ENCODE assay signal across 20 cellular contexts in the genomic region with DNA sequence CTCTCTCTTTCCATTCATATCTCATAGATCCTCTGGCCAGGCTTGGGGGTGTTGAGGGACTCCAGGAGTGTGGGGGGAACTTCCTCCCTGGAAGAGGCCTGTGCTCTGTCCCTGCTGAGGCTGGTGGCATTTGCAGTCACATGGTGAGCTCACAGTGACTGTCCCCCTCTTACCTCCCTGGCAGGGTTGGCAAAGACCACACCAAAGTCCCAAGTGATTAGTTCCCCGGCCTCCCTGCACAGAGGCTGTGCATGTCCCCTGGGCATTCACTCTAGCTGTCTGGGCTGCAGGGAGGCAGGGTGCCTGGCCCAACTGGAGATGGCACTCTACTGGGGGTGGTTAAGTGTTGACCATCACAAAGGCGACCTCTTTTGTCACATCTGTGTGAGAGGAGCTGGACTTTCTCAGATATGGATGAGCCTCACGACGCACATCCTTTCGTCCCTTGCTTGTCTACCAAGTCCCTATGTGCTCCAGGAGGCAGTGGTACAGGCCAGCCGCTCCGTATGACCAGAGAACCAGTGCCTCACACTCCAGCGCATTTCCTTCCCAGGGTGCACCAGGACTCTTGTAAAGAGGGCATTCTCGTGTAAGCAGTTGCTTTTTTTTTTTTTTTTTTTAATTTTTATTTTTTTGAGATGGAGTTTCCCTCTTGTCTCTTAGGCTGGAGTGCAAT. TPM values are rescaled to one million over a fixed set of nuclear protein-coding genes. Genes with fewer than 3 reads are reported as not detected.
DNase-seq lines count a peak whose midpoint lies in the region; ATAC-seq lines count a peak whose summit lies in the region.
"Had no signal": no experiment of that assay in that cellular context is flagged by ENCODE, and none has a peak within 500 bp of the region (broad histone marks: within the 10 kb centered on the region; RNA-seq: fewer than 3 reads in every experiment).

No MANE protein-coding gene starts in this region.

- DNase-seq in CD4-positive, CD25-positive, alpha-beta regulatory T cell, result no peak
- DNase-seq in left ventricle myocardium superior (no peak), NCI-H82 treated with DMSO at 0.1 percent for 48 hours (lab: John Stamatoyannopoulos, UW; ENCODE audit: unreplicated experiment) (no peak), NCI-H1694 (lab: John Stamatoyannopoulos, UW) (no peak), NCI-H2029 treated with DMSO at 0.1 percent for 48 hours (lab: John Stamatoyannopoulos, UW) (no peak)
- no peak for DNase-seq in stimulated activated naive B cell treated with anti-CD40 and anti-IgM and Interleukin-4, amounts not matched to agents 10 μg/mL and 1 μg/mL and 100 μg/mL, for 72 hours
- DNase-seq: CD4-positive, alpha-beta memory T cell; DND-41; GDM1; GOT3; HFFc6; MM.1S; NCI-H1930; NCI-H2171 treated with DMSO at 0.1 percent for 48 hours; NCI-H82; SIG-M5 had no signal

- peaks cover 4 to 71% (median 24%) of the 10 kb centered on the region in 4 donors for H3K4me1 Mint-ChIP-seq in CD4-positive, CD25-positive, alpha-beta regulatory T cell
- H3K4me1 Mint-ChIP-seq in stimulated activated naive B cell treated with anti-CD40 and anti-IgM and Interleukin-4, amounts not matched to agents 10 μg/mL and 1 μg/mL and 100 μg/mL, for 72 hours, result peaks cover 54 to 73% of the 10 kb centered on the region in 2 donors

- intact Hi-C loops in left ventricle myocardium superior (cut with micrococcal nuclease), result no loop called here

- no peak overlapping the region for H3K4me3 ChIP-seq in CD4-positive, CD25-positive, alpha-beta regulatory T cell (ENCODE audit: low read depth, low read length)
- H3K4me3 ChIP-seq: A549 had no signal

- ATAC-seq in CD4-positive, CD25-positive, alpha-beta regulatory T cell (ENCODE audit: low read depth in 2 of 2), result no peak
- ATAC-seq in left ventricle myocardium superior, result peak; percentile 57
- peak; percentile 41 to 56 for ATAC-seq in stimulated activated naive B cell treated with anti-CD40 and anti-IgM and Interleukin-4, amounts not matched to agents 10 μg/mL and 1 μg/mL and 100 μg/mL, for 72 hours (replicated peaks)
- ATAC-seq: A549, Panc1 had no signal

- H3K27ac ChIP-seq in CD4-positive, CD25-positive, alpha-beta regulatory T cell (ENCODE audit: insufficient read depth, low read length, poor library complexity, severe bottlenecking), result no peak overlapping the region
- H3K27ac ChIP-seq in angular gyrus (ENCODE audit: low read depth, low read length), result peak overlapping the region; percentile 49
- H3K27ac ChIP-seq: A549, KMS-11 had no signal

- no peaks in the 10 kb centered on the region for H3K27me3 ChIP-seq in CD4-positive, CD25-positive, alpha-beta regulatory T cell (ENCODE audit: control insufficient read depth, insufficient read depth, low read length)

- H3K4me3 Mint-ChIP-seq in CD4-positive, CD25-positive, alpha-beta regulatory T cell, result peak overlapping the region in 1 of 4 donors; percentile 44
- no peak overlapping the region for H3K4me3 Mint-ChIP-seq in stimulated activated naive B cell treated with anti-CD40 and anti-IgM and Interleukin-4, amounts not matched to agents 10 μg/mL and 1 μg/mL and 100 μg/mL, for 72 hours
- H3K4me3 Mint-ChIP-seq: HFFc6 had no signal

- H3K36me3 Mint-ChIP-seq in CD4-positive, CD25-positive, alpha-beta regulatory T cell, result peaks cover 5% of the 10 kb centered on the region
- peaks cover 18 to 36% of the 10 kb centered on the region in 2 donors for H3K36me3 Mint-ChIP-seq in stimulated activated naive B cell treated with anti-CD40 and anti-IgM and Interleukin-4, amounts not matched to agents 10 μg/mL and 1 μg/mL and 100 μg/mL, for 72 hours

- no peaks in the 10 kb centered on the region for H3K27me3 Mint-ChIP-seq in CD4-positive, CD25-positive, alpha-beta regulatory T cell
- H3K27me3 Mint-ChIP-seq in stimulated activated naive B cell treated with anti-CD40 and anti-IgM and Interleukin-4, amounts not matched to agents 10 μg/mL and 1 μg/mL and 100 μg/mL, for 72 hours, result no peaks in the 10 kb centered on the region
- H3K27me3 Mint-ChIP-seq: CD4-positive, alpha-beta memory T cell had no signal

- H3K4me1 ChIP-seq in CD4-positive, CD25-positive, alpha-beta regulatory T cell (ENCODE audit: control insufficient read depth, insufficient read depth, low read length, poor library complexity, severe bottlenecking), result peaks cover 24% of the 10 kb centered on the region
- H3K4me1 ChIP-seq: A549 had no signal

- H3K36me3 ChIP-seq in CD4-positive, CD25-positive, alpha-beta regulatory T cell (ENCODE audit: control insufficient read depth, insufficient read depth, low read length), result no peaks in the 10 kb centered on the region

- no peaks in the 10 kb centered on the region for H3K9me3 ChIP-seq in CD4-positive, CD25-positive, alpha-beta regulatory T cell (ENCODE audit: control insufficient read depth in 2 of 2, low read length in 2 of 2)
- H3K9me3 ChIP-seq: A549 had no signal

- peak overlapping the region in 2 of 3 donors; percentile 32 to 62 for H3K27ac Mint-ChIP-seq in CD4-positive, CD25-positive, alpha-beta regulatory T cell
- no peak overlapping the region for H3K27ac Mint-ChIP-seq in stimulated activated naive B cell treated with anti-CD40 and anti-IgM and Interleukin-4, amounts not matched to agents 10 μg/mL and 1 μg/mL and 100 μg/mL, for 72 hours
- H3K27ac Mint-ChIP-seq: HFFc6 had no signal

- H3K9me3 Mint-ChIP-seq in CD4-positive, CD25-positive, alpha-beta regulatory T cell, result peaks cover 0 to 2% (median 0%) of the 10 kb centered on the region in 7 donors
- H3K9me3 Mint-ChIP-seq in stimulated activated naive B cell treated with anti-CD40 and anti-IgM and Interleukin-4, amounts not matched to agents 10 μg/mL and 1 μg/mL and 100 μg/mL, for 72 hours, result peaks cover 3 to 4% of the 10 kb centered on the region in 2 donors
- H3K9me3 Mint-ChIP-seq: CD4-positive, alpha-beta memory T cell had no signal

RNA-seq across cellular contexts. Expression of gene TANGO2, which starts 8.8 kb away (rescaled TPM):
- total RNA-seq in CD4-positive, CD25-positive, alpha-beta regulatory T cell, result 43.0 TPM
- 10 to 100 TPM; 39.5 to 48.4 (median 45.0) TPM for polyA plus RNA-seq in CD4-positive, CD25-positive, alpha-beta regulatory T cell
- 71.5 TPM for total RNA-seq in left ventricle myocardium superior

RNA-seq across cellular contexts. Expression of gene ARVCF, which starts 13.1 kb away (rescaled TPM):
- 2.7 TPM for total RNA-seq in CD4-positive, CD25-positive, alpha-beta regulatory T cell
- polyA plus RNA-seq in CD4-positive, CD25-positive, alpha-beta regulatory T cell, result under 1 TPM in 3 of 4 donors, not detected in 1; 0.39 to 0.52 (median 0.41) TPM
- total RNA-seq in left ventricle myocardium superior, result 26.8 TPM

RNA-seq across cellular contexts. Expression of gene DGCR8, which starts 50.4 kb away (rescaled TPM):
- 41.1 TPM for total RNA-seq in CD4-positive, CD25-positive, alpha-beta regulatory T cell
- polyA plus RNA-seq in CD4-positive, CD25-positive, alpha-beta regulatory T cell, result 1 to 10 TPM; 2.7 to 6.6 (median 4.5) TPM
- total RNA-seq in left ventricle myocardium superior, result 17.7 TPM

Comparison
In these comparisons a context has a peak if more than half of its experiments do, and no peak if none do; other contexts are left out.
1. ATAC-seq: peak in left ventricle myocardium superior (single experiment) and stimulated activated naive B cell treated with anti-CD40 and anti-IgM and Interleukin-4, amounts not matched to agents 10 μg/mL and 1 μg/mL and 100 μg/mL, for 72 hours (2 of 2); none in CD4-positive, CD25-positive, alpha-beta regulatory T cell (0 of 2).